29 cellular contexts compared by ENCODE assay signal in genomic region chr6:127422791-127423190, GRCh38.
"Had no signal": no experiment of that assay in that cellular context is flagged by ENCODE, and none has a peak within 500 bp of the region (broad histone marks: within the 10 kb centered on the region; RNA-seq: fewer than 3 reads in every experiment).

No MANE protein-coding gene starts in this region.

- H3K36me3 ChIP-seq: left ventricle myocardium inferior, lower lobe of right lung, prostate gland, right lobe of liver, spleen, thoracic aorta had no signal

- H3K27ac Mint-ChIP-seq: naive thymus-derived CD4-positive, alpha-beta T cell; nephron progenitor cell; stimulated activated naive B cell treated with anti-CD40 and anti-IgM and Interleukin-4, amounts not matched to agents 10 μg/mL and 1 μg/mL and 100 μg/mL, for 72 hours; stimulated activated naive CD8-positive, alpha-beta T cell treated with anti-CD3 and anti-CD28 coated beads, Interleukin-15, amount 100 ng/mL, for 72 hours had no signal

- DNase-seq: cortex of kidney; dorsolateral prefrontal cortex; effector memory CD4-positive, alpha-beta T cell; foreskin fibroblast; head of caudate nucleus; kidney; left cardiac atrium; left ventricle myocardium inferior; lower lobe of right lung; naive thymus-derived CD4-positive, alpha-beta T cell; nephron progenitor cell; retina; right lobe of liver; stimulated activated CD4-positive, alpha-beta T cell treated with anti-CD3 and anti-CD28 coated beads, Interleukin-15, amount 100 ng/mL, for 24 hours; stimulated activated CD4-positive, alpha-beta T cell treated with anti-CD3 and anti-CD28 coated beads, Interleukin-1b, Interleukin-23, amount 100 ng/mL, for 48 hours; stimulated activated CD4-positive, alpha-beta T cell treated with anti-CD3 and anti-CD28 coated beads, Interleukin-4, amount 100 ng/mL, for 24 hours; stimulated activated naive B cell treated with anti-CD40 and anti-IgM and Interleukin-4, amounts not matched to agents 10 μg/mL and 1 μg/mL and 100 μg/mL, for 72 hours; stimulated activated naive CD8-positive, alpha-beta T cell treated with anti-CD3 and anti-CD28 coated beads, Interleukin-15, amount 100 ng/mL, for 72 hours; substantia nigra; trophoblast cell had no signal

- H3K4me3 ChIP-seq: dorsolateral prefrontal cortex, hepatocyte, left ventricle myocardium inferior, lower lobe of right lung, prostate gland, right lobe of liver, spleen, thoracic aorta had no signal

- H3K4me2 ChIP-seq: hepatocyte had no signal

- H3K4me1 ChIP-seq: left ventricle myocardium inferior, lower lobe of right lung, parathyroid adenoma, prostate gland, right lobe of liver had no signal

- H3K4me3 Mint-ChIP-seq: memory B cell; naive thymus-derived CD4-positive, alpha-beta T cell; nephron progenitor cell; stimulated activated naive B cell treated with anti-CD40 and anti-IgM and Interleukin-4, amounts not matched to agents 10 μg/mL and 1 μg/mL and 100 μg/mL, for 72 hours; stimulated activated naive CD8-positive, alpha-beta T cell treated with anti-CD3 and anti-CD28 coated beads, Interleukin-15, amount 100 ng/mL, for 72 hours had no signal

- H3K27ac ChIP-seq: dorsolateral prefrontal cortex, hepatocyte, left ventricle myocardium inferior, lower lobe of right lung, parathyroid adenoma, prostate gland, right lobe of liver, spleen, thoracic aorta had no signal

- H3K27me3 Mint-ChIP-seq: memory B cell; stimulated activated naive B cell treated with anti-CD40 and anti-IgM and Interleukin-4, amounts not matched to agents 10 μg/mL and 1 μg/mL and 100 μg/mL, for 72 hours; stimulated activated naive CD8-positive, alpha-beta T cell treated with anti-CD3 and anti-CD28 coated beads, Interleukin-15, amount 100 ng/mL, for 72 hours had no signal

- H3K79me2 ChIP-seq: hepatocyte, parathyroid adenoma had no signal

- H3K27me3 ChIP-seq: dorsolateral prefrontal cortex, hepatocyte, right lobe of liver, spleen had no signal

- H2AFZ ChIP-seq: hepatocyte, parathyroid adenoma had no signal

- H3K36me3 Mint-ChIP-seq: memory B cell; naive thymus-derived CD4-positive, alpha-beta T cell had no signal

- ATAC-seq: esophagus mucosa; left cardiac atrium; lower lobe of right lung; naive thymus-derived CD4-positive, alpha-beta T cell; right lobe of liver; stimulated activated naive B cell treated with anti-CD40 and anti-IgM and Interleukin-4, amounts not matched to agents 10 μg/mL and 1 μg/mL and 100 μg/mL, for 72 hours; stimulated activated naive CD8-positive, alpha-beta T cell treated with anti-CD3 and anti-CD28 coated beads, Interleukin-15, amount 100 ng/mL, for 72 hours had no signal

- H3K9me3 Mint-ChIP-seq: memory B cell; stimulated activated naive B cell treated with anti-CD40 and anti-IgM and Interleukin-4, amounts not matched to agents 10 μg/mL and 1 μg/mL and 100 μg/mL, for 72 hours; stimulated activated naive CD8-positive, alpha-beta T cell treated with anti-CD3 and anti-CD28 coated beads, Interleukin-15, amount 100 ng/mL, for 72 hours had no signal

- H3K9me3 ChIP-seq: left ventricle myocardium inferior, lower lobe of right lung, prostate gland, right lobe of liver, spleen, thoracic aorta had no signal

- FAIRE-seq: endometrium, kidney, urothelium cell line had no signal

- H3K9ac ChIP-seq: parathyroid adenoma had no signal
